Comparison of ENCODE assay signal across 24 cellular contexts in genomic region chr9:27157736-27158135, GRCh38. TPM values are rescaled to one million over a fixed set of nuclear protein-coding genes. Genes with fewer than 3 reads are reported as not detected.
"Had no signal": no experiment of that assay in that cellular context is flagged by ENCODE, and none has a peak within 500 bp of the region (broad histone marks: within the 10 kb centered on the region; RNA-seq: fewer than 3 reads in every experiment).

No MANE protein-coding gene starts in this region.

- H3K27ac ChIP-seq: epithelial cell of prostate, esophagus squamous epithelium, left ventricle myocardium inferior, right atrium auricular region, spleen, tibial nerve had no signal

- H3K4me1 ChIP-seq: right atrium auricular region, spleen had no signal

- H3K4me3 ChIP-seq: esophagus squamous epithelium, left ventricle myocardium inferior, lung, mucosa of descending colon, right atrium auricular region, spleen, tibial nerve had no signal

- DNase-seq: activated CD4-positive, alpha-beta memory T cell treated with anti-CD3 and anti-CD28 coated beads, Interleukin-2, amount 10 ng/mL, durations not matched to agents 7 days and 5 days; activated CD4-positive, alpha-beta T cell treated with anti-CD3 and anti-CD28 coated beads for 1 hour; activated CD4-positive, alpha-beta T cell treated with anti-CD3 and anti-CD28 coated beads, Interleukin-2, amount 10 ng/mL, durations not matched to agents 7 days and 5 days; activated CD8-positive, alpha-beta memory T cell treated with anti-CD3 and anti-CD28 coated beads, Interleukin-2, amount 50 U/mL, for 48 hours; activated gamma-delta T cell; activated naive CD4-positive, alpha-beta T cell treated with anti-CD3 and anti-CD28 coated beads, Interleukin-2, amount 10 ng/mL, durations not matched to agents 7 days and 5 days; activated T-cell treated with anti-CD3 and anti-CD28 coated beads, Interleukin-2, amount 50 U/mL, for 24 hours; amniotic stem cell; brain microvascular endothelial cell; caudate nucleus; esophagus squamous epithelium; foreskin melanocyte; islet precursor cell; left ventricle myocardium inferior; mucosa of descending colon; spleen; stimulated activated naive CD4-positive, alpha-beta T cell; T-helper 2 cell had no signal

- H3K9me3 ChIP-seq: esophagus squamous epithelium, left ventricle myocardium inferior, mucosa of descending colon, right atrium auricular region, spleen, tibial nerve had no signal

- FAIRE-seq: astrocyte had no signal

- ATAC-seq: mucosa of descending colon; natural killer cell treated with Interleukin-12 subunit alpha and Interleukin-12 subunit beta and Interleukin-15 and Interleukin-18, amount 100 ng/mL, for 72 hours had no signal

- H3K36me3 ChIP-seq: brain microvascular endothelial cell, esophagus squamous epithelium, left ventricle myocardium inferior, right atrium auricular region, spleen, tibial nerve had no signal

- H3K27me3 ChIP-seq: brain microvascular endothelial cell, esophagus squamous epithelium, right atrium auricular region, spleen, tibial nerve had no signal

RNA-seq across cellular contexts. Expression of gene TEK, which starts 48.7 kb away (rescaled TPM):
- total RNA-seq: activated CD4-positive, alpha-beta memory T cell treated with anti-CD3 and anti-CD28 coated beads, Interleukin-2, amount 10 ng/mL, durations not matched to agents 7 days and 5 days; activated CD4-positive, alpha-beta T cell treated with anti-CD3 and anti-CD28 coated beads, Interleukin-2, amount 10 ng/mL, durations not matched to agents 7 days and 5 days; natural killer cell treated with Interleukin-12 subunit alpha and Interleukin-12 subunit beta and Interleukin-15 and Interleukin-18, amount 100 ng/mL, for 72 hours had no signal
